ENCODE assay signal across 8 cellular contexts in the genomic region with DNA sequence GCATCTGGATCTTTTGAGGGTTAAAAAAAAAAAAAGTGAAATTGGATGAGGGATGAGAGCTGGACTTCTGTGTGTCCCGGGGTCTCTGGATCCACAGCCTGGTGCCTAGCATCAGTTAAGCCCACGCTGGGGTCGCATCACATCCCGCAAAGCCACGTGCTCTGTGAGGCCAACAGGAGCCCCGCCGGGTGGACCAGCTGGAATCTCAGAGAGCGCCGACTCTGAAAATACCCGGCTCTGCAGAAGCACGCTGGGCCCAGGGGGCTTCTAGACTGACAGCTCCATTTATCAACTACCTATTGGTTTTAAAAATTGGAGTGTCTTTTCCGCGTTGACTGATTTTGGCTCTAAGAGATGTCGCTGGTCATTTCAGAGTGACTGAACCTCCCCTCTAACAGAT.
A peak's percentile ranks its signal among the peaks of the same experiment; 100 is the strongest.
DNase-seq lines count a peak whose midpoint lies in the region; ATAC-seq and TF ChIP-seq lines count a peak whose summit lies in the region.
"Not testable (repeated sequence)": the region's sequence is repeated elsewhere in the genome, so short reads cannot be mapped to it uniquely, and the experiment has no call there.

No MANE protein-coding gene starts in this region.

- H3K36me3 ChIP-seq in BE2C; iPS-18a (ENCODE audit: control insufficient read depth, low read depth, low read length); neural cell (ENCODE audit: insufficient read depth, low read length); suprapubic skin: not testable (repeated sequence)

- H3K4me3 ChIP-seq in BE2C (ENCODE audit: low read depth, low read length), result not testable (repeated sequence)
- H3K4me3 ChIP-seq in dorsolateral prefrontal cortex, result peak overlapping the region in 41 of 59 donors; percentile 7 to 54 (median 37)
- peak overlapping the region; percentile 42 for H3K4me3 ChIP-seq in iPS-18a (ENCODE audit: low read length)
- peak overlapping the region; percentile 55 for H3K4me3 ChIP-seq in neural cell (ENCODE audit: low read length)
- H3K4me3 ChIP-seq in suprapubic skin, result peak overlapping the region; percentile 40

- intact Hi-C loops in dorsolateral prefrontal cortex (cut with DNase I); Right ventricle myocardium superior (cut with DNase I): not testable (repeated sequence)

- H2AFZ ChIP-seq in neural cell (ENCODE audit: low read depth, low read length), result not testable (repeated sequence)

- H3F3A ChIP-seq in neural cell (ENCODE audit: insufficient read depth, low read length, poor library complexity, severe bottlenecking), result not testable (repeated sequence)

- TF ChIP-seq CTCF in BE2C (IDR thresholded peaks at IDR 0.05; ENCODE audit: low read depth, low read length); dorsolateral prefrontal cortex (IDR thresholded peaks at IDR 0.05 in 54 of 56, conservative IDR thresholded peaks at IDR 0.05 in 2 of 56; ENCODE audit: low read depth in 1 of 56, partially characterized antibody in 56 of 56); neural cell (IDR thresholded peaks at IDR 0.05; ENCODE audit: poor library complexity, severe bottlenecking); suprapubic skin (IDR thresholded peaks at IDR 0.05): not testable (repeated sequence)

- TF ChIP-seq POLR2A in suprapubic skin (IDR thresholded peaks at IDR 0.05), result not testable (repeated sequence)

- ATAC-seq in Right ventricle myocardium superior (ENCODE audit: poor library complexity), result peak; percentile 21

- WGBS in suprapubic skin, result 68% methylated on average over 5 of the region's 14 CpGs

- H3K27ac ChIP-seq in dorsolateral prefrontal cortex; iPS-18a (ENCODE audit: low read length); neural cell (ENCODE audit: low read length); suprapubic skin: not testable (repeated sequence)

- H3K4me1 ChIP-seq in BE2C; iPS-18a (ENCODE audit: control insufficient read depth, low read depth, low read length); suprapubic skin: not testable (repeated sequence)

- not testable (repeated sequence) for TF ChIP-seq RAD21 in neural cell (conservative IDR thresholded peaks at IDR 0.05)

- H3K4me3 Mint-ChIP-seq in activated naive CD8-positive, alpha-beta T cell, result not testable (repeated sequence)

- not testable (repeated sequence) for H4K20me1 ChIP-seq in neural cell (ENCODE audit: insufficient read depth)

- not testable (repeated sequence) for H3K9me2 ChIP-seq in neural cell (ENCODE audit: insufficient read depth, low read length)

- not testable (repeated sequence) for H3K9me3 ChIP-seq in BE2C; iPS-18a (ENCODE audit: control insufficient read depth, low read depth, low read length); neural cell (ENCODE audit: low read length); suprapubic skin

- H3K9me3 Mint-ChIP-seq in activated naive CD8-positive, alpha-beta T cell (ENCODE audit: low read depth), result not testable (repeated sequence)

- not testable (repeated sequence) for H3K36me3 Mint-ChIP-seq in activated naive CD8-positive, alpha-beta T cell

- H3K27ac Mint-ChIP-seq in activated naive CD8-positive, alpha-beta T cell, result peak overlapping the region; percentile 28

- H3K27me3 Mint-ChIP-seq in activated naive CD8-positive, alpha-beta T cell, result not testable (repeated sequence)

- not testable (repeated sequence) for H3K27me3 ChIP-seq in BE2C; dorsolateral prefrontal cortex; neural cell (ENCODE audit: insufficient read depth, low read depth, low read length); suprapubic skin
- H3K27me3 ChIP-seq in iPS-18a (ENCODE audit: control insufficient read depth, insufficient read depth, low read length), result peaks cover 13% of the 10 kb centered on the region

- not testable (repeated sequence) for H3K9ac ChIP-seq in iPS-18a (ENCODE audit: low read length); neural cell (ENCODE audit: low read length)

- TF ChIP-seq EP300 in neural cell (conservative IDR thresholded peaks at IDR 0.05; ENCODE audit: poor library complexity, severe bottlenecking); suprapubic skin (IDR thresholded peaks at IDR 0.05): not testable (repeated sequence)

- peak; percentile 8 for DNase-seq in BE2C
- not testable (repeated sequence) for DNase-seq in dorsolateral prefrontal cortex; Right ventricle myocardium superior; suprapubic skin (ENCODE audit: low spot score in 2 of 2)
- DNase-seq in retina, result peak; percentile 68

- not testable (repeated sequence) for H3K4me1 Mint-ChIP-seq in activated naive CD8-positive, alpha-beta T cell (ENCODE audit: low read depth)

- not testable (repeated sequence) for H3K4me2 ChIP-seq in neural cell (ENCODE audit: low read length)

- not testable (repeated sequence) for H3K79me2 ChIP-seq in neural cell (replicated peaks; ENCODE audit: insufficient read depth, low read length)
